ENCODE assay signal across 8 cellular contexts in genomic region chr1:12144236-12144635, GRCh38. TPM values are rescaled to one million over a fixed set of nuclear protein-coding genes. Genes with fewer than 3 reads are reported as not detected.
A peak's percentile ranks its signal among the peaks of the same experiment; 100 is the strongest.
DNase-seq lines count a peak whose midpoint lies in the region; ATAC-seq and TF ChIP-seq lines count a peak whose summit lies in the region.

No MANE protein-coding gene starts in this region.

- ATAC-seq in left ventricle myocardium superior = no peak
- no peak for ATAC-seq in GM19463 (IDR thresholded peaks at IDR 0.05; ENCODE audit: unreplicated experiment)
- no peak for ATAC-seq in HG02981 (IDR thresholded peaks at IDR 0.05; ENCODE audit: unreplicated experiment)

- no peak overlapping the region for H3K4me3 ChIP-seq in left ventricle myocardium inferior
- H3K4me3 ChIP-seq in brain microvascular endothelial cell (ENCODE audit: low read depth, low read length) = no peak overlapping the region
- no peak overlapping the region for H3K4me3 ChIP-seq in muscle layer of colon (ENCODE audit: low read depth in 1 of 2, low read length in 2 of 2)
- H3K4me3 ChIP-seq in uterus = no peak overlapping the region

- TF ChIP-seq POLR2A in uterus (IDR thresholded peaks at IDR 0.05) = no peak

- no peak for DNase-seq in left ventricle myocardium inferior
- no peak for DNase-seq in left ventricle myocardium superior
- DNase-seq in brain microvascular endothelial cell = no peak
- no peak for DNase-seq in uterus
- DNase-seq in COLO829 (ENCODE audit: low spot score) = no peak

- TF ChIP-seq CTCF in left ventricle myocardium inferior (IDR thresholded peaks at IDR 0.05; ENCODE audit: borderline replicate concordance) (no peak), brain microvascular endothelial cell (IDR thresholded peaks at IDR 0.05; ENCODE audit: low read depth, low read length, missing control alignments) (no peak), uterus (IDR thresholded peaks at IDR 0.05) (no peak)

- H3K9me3 ChIP-seq in left ventricle myocardium inferior (replicated peaks) (no peaks in the 10 kb centered on the region), muscle layer of colon (ENCODE audit: low read length) (no peaks in the 10 kb centered on the region), uterus (no peaks in the 10 kb centered on the region)

- H3K36me3 ChIP-seq in left ventricle myocardium inferior = no peaks in the 10 kb centered on the region
- no peaks in the 10 kb centered on the region for H3K36me3 ChIP-seq in brain microvascular endothelial cell (replicated peaks)
- H3K36me3 ChIP-seq in muscle layer of colon (ENCODE audit: insufficient read depth, low read length) = no peaks in the 10 kb centered on the region
- no peaks in the 10 kb centered on the region for H3K36me3 ChIP-seq in uterus

- in situ Hi-C loops in brain microvascular endothelial cell (cut with HindIII; ENCODE audit: low pct_ligation_motif_present, low sequenced_read_pairs) = no loop called here

- H3K27me3 ChIP-seq in left ventricle myocardium inferior (ENCODE audit: low read depth) (no peaks in the 10 kb centered on the region), brain microvascular endothelial cell (replicated peaks) (no peaks in the 10 kb centered on the region), muscle layer of colon (ENCODE audit: control insufficient read depth in 1 of 2, insufficient read depth in 2 of 2, low read length in 2 of 2) (no peaks in the 10 kb centered on the region), uterus (no peaks in the 10 kb centered on the region)

- H3K9ac ChIP-seq in muscle layer of colon (ENCODE audit: low read length) = no peak overlapping the region

- intact Hi-C loops in left ventricle myocardium inferior (cut with micrococcal nuclease) (no loop called here), left ventricle myocardium superior (cut with micrococcal nuclease) (no loop called here), uterus (cut with DNase I; ENCODE audit: low total_unique reads) (no loop called here)

- peaks cover 45% of the 10 kb centered on the region for H3K4me1 ChIP-seq in left ventricle myocardium inferior
- H3K4me1 ChIP-seq in muscle layer of colon (ENCODE audit: insufficient read depth, low read length) = peaks cover 6% of the 10 kb centered on the region
- no peaks in the 10 kb centered on the region for H3K4me1 ChIP-seq in uterus

- peak overlapping the region; percentile 65 for H3K27ac ChIP-seq in left ventricle myocardium inferior (replicated peaks)
- peak overlapping the region; percentile 22 for H3K27ac ChIP-seq in brain microvascular endothelial cell
- peak overlapping the region; percentile 52 for H3K27ac ChIP-seq in muscle layer of colon (ENCODE audit: low read depth, low read length)
- H3K27ac ChIP-seq in uterus = peak overlapping the region; percentile 29 to 51

RNA-seq across cellular contexts. Expression of gene TNFRSF1B, which starts 22.6 kb away (rescaled TPM):
- 16.2 TPM for total RNA-seq in left ventricle myocardium inferior
- 13.0 TPM for total RNA-seq in left ventricle myocardium superior
- 10 to 100 TPM in 3 of 4 donors, 1 to 10 TPM in 1; 8.8 to 53.4 (median 24.2) TPM for total RNA-seq in uterus
